Comparison of ENCODE assay signal across 34 cellular contexts in genomic region chr2:164142755-164143154, GRCh38.
"Had no signal": no experiment of that assay in that cellular context is flagged by ENCODE, and none has a peak within 500 bp of the region (broad histone marks: within the 10 kb centered on the region; RNA-seq: fewer than 3 reads in every experiment).

No MANE protein-coding gene starts in this region.

- H3K9me3 ChIP-seq: MG63 had no signal

- H3K4me3 ChIP-seq: MG63 had no signal

- H3K36me3 ChIP-seq: MG63 had no signal

- DNase-seq: Karpas-422, Kasumi-1, MG63, MM.1S, MV-4-11, NCI-H1048, NCI-H1092, NCI-H1092 treated with DMSO at 0.1 percent for 48 hours, NCI-H1105, NCI-H1105 treated with DMSO at 0.1 percent for 48 hours, NCI-H1417, NCI-H1417 treated with DMSO at 0.1 percent for 48 hours, NCI-H1436, NCI-H1436 treated with DMSO at 0.1 percent for 48 hours, NCI-H146, NCI-H1694, NCI-H1694 treated with DMSO at 0.1 percent for 48 hours, NCI-H187, NCI-H187 treated with DMSO at 0.1 percent for 48 hours, NCI-H1930, NCI-H2029, NCI-H2029 treated with DMSO at 0.1 percent for 48 hours, NCI-H2081, NCI-H2081 treated with DMSO at 0.1 percent for 48 hours, NCI-H2107, NCI-H2171, NCI-H2171 treated with DMSO at 0.1 percent for 48 hours, NCI-H2227 treated with DMSO at 0.1 percent for 48 hours, NCI-H226, NCI-H345, NCI-H446, NCI-H446 treated with DMSO at 0.1 percent for 48 hours, NCI-H510A, NCI-H510A treated with DMSO at 0.1 percent for 48 hours had no signal
